Comparison of ENCODE assay signal across 1 cellular context in genomic region chr10:97331304-97331703, GRCh38.
TF ChIP-seq lines count a peak whose summit lies in the region.

No MANE protein-coding gene starts in this region.

TF ChIP-seq in HepG2, 621 proteins besides CTCF, POLR2A, EP300 and RAD21:
- TF ChIP-seq ZBTB25 (CRISPR knock-in tag; IDR thresholded peaks at IDR 0.05) = no peak
- no peak for TF ChIP-seq KDM5A (IDR thresholded peaks at IDR 0.05; ENCODE audit: borderline replicate concordance, low read length)
- no peak for TF ChIP-seq KDM3A (CRISPR knock-in tag; IDR thresholded peaks at IDR 0.05; ENCODE audit: low read depth)
- TF ChIP-seq ZNF652 (CRISPR knock-in tag; IDR thresholded peaks at IDR 0.05; ENCODE audit: borderline replicate concordance, low read depth) = peak; percentile 76
